ENCODE assay signal across 12 cellular contexts in genomic region chr10:73232887-73233286, GRCh38. TPM values are rescaled to one million over a fixed set of nuclear protein-coding genes. Genes with fewer than 3 reads are reported as not detected.
DNase-seq lines count a peak whose midpoint lies in the region; TF ChIP-seq lines count a peak whose summit lies in the region.
"Had no signal": no experiment of that assay in that cellular context is flagged by ENCODE, and none has a peak within 500 bp of the region (broad histone marks: within the 10 kb centered on the region; RNA-seq: fewer than 3 reads in every experiment).

No MANE protein-coding gene starts in this region.

- H3K4me1 Mint-ChIP-seq in activated T-cell treated with anti-CD3 and anti-CD28 coated beads, Interleukin-2, amount 50 U/mL, for 24 hours (ENCODE audit: low read depth): no peaks in the 10 kb centered on the region
- no peaks in the 10 kb centered on the region for H3K4me1 Mint-ChIP-seq in osteocyte (ENCODE audit: unreplicated experiment)
- H3K4me1 Mint-ChIP-seq: brain had no signal

- H3K4me3 Mint-ChIP-seq in activated T-cell treated with anti-CD3 and anti-CD28 coated beads, Interleukin-2, amount 50 U/mL, for 24 hours: no peak overlapping the region
- no peak overlapping the region for H3K4me3 Mint-ChIP-seq in osteocyte (ENCODE audit: unreplicated experiment)
- H3K4me3 Mint-ChIP-seq: brain, naive B cell had no signal

- intact Hi-C loops in posterior vena cava (cut with DNase I): no loop called here

- H3K36me3 Mint-ChIP-seq in activated T-cell treated with anti-CD3 and anti-CD28 coated beads, Interleukin-2, amount 50 U/mL, for 24 hours (ENCODE audit: low read depth): peaks cover 89% of the 10 kb centered on the region
- peaks cover 30% of the 10 kb centered on the region for H3K36me3 Mint-ChIP-seq in osteocyte (ENCODE audit: unreplicated experiment)

- DNase-seq in activated T-cell treated with anti-CD3 and anti-CD28 coated beads, Interleukin-2, amount 50 U/mL, for 24 hours: no peak
- DNase-seq in activated T-cell treated with anti-CD3 and anti-CD28 coated beads, Interleukin-2, amount 50 U/mL, for 1 hour: no peak
- peak; percentile 36 for DNase-seq in MV-4-11 (lab: John Stamatoyannopoulos, UW)
- peak; percentile 50 for DNase-seq in cerebellar cortex (ENCODE audit: low spot score)
- no peak for DNase-seq in osteocyte (ENCODE audit: extremely low spot score, unreplicated experiment)
- no peak for DNase-seq in GM19240 (ENCODE audit: insufficient read length, low spot score)
- no peak for DNase-seq in posterior vena cava (ENCODE audit: low spot score)
- no peak for DNase-seq in GM20000 (ENCODE audit: low spot score)
- DNase-seq: naive B cell; NCI-H345; stimulated activated CD4-positive, alpha-beta T cell treated with anti-CD3 and anti-CD28 coated beads, Interleukin-12 subunit alpha, Interleukin-12 subunit beta, amount 100 ng/mL, for 4 hours had no signal

- no peaks in the 10 kb centered on the region for H3K9me3 Mint-ChIP-seq in activated T-cell treated with anti-CD3 and anti-CD28 coated beads, Interleukin-2, amount 50 U/mL, for 24 hours
- H3K9me3 Mint-ChIP-seq in osteocyte (ENCODE audit: unreplicated experiment): no peaks in the 10 kb centered on the region
- H3K9me3 Mint-ChIP-seq: brain, naive B cell had no signal

- peak; percentile 8 for TF ChIP-seq CTCF in osteocyte (IDR thresholded peaks at IDR 0.05)
- no peak for TF ChIP-seq CTCF in GM20000 (IDR thresholded peaks at IDR 0.05; ENCODE audit: extremely low read depth, missing control alignments)

- H3K27ac Mint-ChIP-seq in activated T-cell treated with anti-CD3 and anti-CD28 coated beads, Interleukin-2, amount 50 U/mL, for 24 hours: peak overlapping the region; percentile 37
- H3K27ac Mint-ChIP-seq in osteocyte (ENCODE audit: unreplicated experiment): no peak overlapping the region

- H3K27me3 Mint-ChIP-seq in activated T-cell treated with anti-CD3 and anti-CD28 coated beads, Interleukin-2, amount 50 U/mL, for 24 hours: no peaks in the 10 kb centered on the region
- H3K27me3 Mint-ChIP-seq in osteocyte (ENCODE audit: unreplicated experiment): no peaks in the 10 kb centered on the region
- H3K27me3 Mint-ChIP-seq: brain, naive B cell had no signal

RNA-seq across cellular contexts. Expression of gene DNAJC9, which starts 14.2 kb away (rescaled TPM):
- total RNA-seq in osteocyte (19.3 and 19.6 TPM in 2 replicates), posterior vena cava (1 to 10 TPM; 8.7 to 8.9 TPM)

RNA-seq across cellular contexts. Expression of gene MRPS16, which starts 19.6 kb away (rescaled TPM):
- total RNA-seq in osteocyte (63.5 and 78.6 TPM in 2 replicates), posterior vena cava (10 to 100 TPM; 51.8 to 59.0 TPM)

Comparison
In these comparisons a context has a peak if more than half of its experiments do, and no peak if none do; other contexts are left out.
1. DNase-seq: peak in MV-4-11 (single experiment) and cerebellar cortex (single experiment); none in activated T-cell treated with anti-CD3 and anti-CD28 coated beads, Interleukin-2, amount 50 U/mL, for 24 hours (single experiment), activated T-cell treated with anti-CD3 and anti-CD28 coated beads, Interleukin-2, amount 50 U/mL, for 1 hour (single experiment), osteocyte (single experiment), GM19240 (single experiment), posterior vena cava (single experiment) and GM20000 (single experiment).